In genomic region chr3:141279074-141279945, GRCh38 we compare ENCODE assay signal across 9 cellular contexts. TPM values are rescaled to one million over a fixed set of nuclear protein-coding genes. Genes with fewer than 3 reads are reported as not detected.
A peak's percentile ranks its signal among the peaks of the same experiment; 100 is the strongest.
DNase-seq lines count a peak whose midpoint lies in the region; ATAC-seq and TF ChIP-seq lines count a peak whose summit lies in the region.
"Had no signal": no experiment of that assay in that cellular context is flagged by ENCODE, and none has a peak within 500 bp of the region (broad histone marks: within the 10 kb centered on the region; RNA-seq: fewer than 3 reads in every experiment).

No MANE protein-coding gene starts in this region.

- no peak for TF ChIP-seq POLR2A in vagina (IDR thresholded peaks at IDR 0.05)

- H3K4me1 ChIP-seq in psoas muscle (peaks cover 5% of the 10 kb centered on the region), vagina (peaks cover 4% of the 10 kb centered on the region)

- TF ChIP-seq CTCF in BJ (IDR thresholded peaks at IDR 0.05; ENCODE audit: insufficient read depth, low read depth, low read length) (peak; percentile 52), GM12874 (IDR thresholded peaks at IDR 0.05; ENCODE audit: insufficient read depth, low read depth, low read length) (peak; percentile 57), foreskin fibroblast (IDR thresholded peaks at IDR 0.05; ENCODE audit: low read depth, low read length) (peak; percentile 35), psoas muscle (IDR thresholded peaks at IDR 0.05) (peak; percentile 69), vagina (IDR thresholded peaks at IDR 0.05) (no peak)

- H3K27me3 ChIP-seq in BJ (ENCODE audit: control insufficient read depth, insufficient read depth, low read length) (0 out of 2 replicates have a peak, but pooled peaks cover 2% of the 10 kb centered on the region), psoas muscle (ENCODE audit: insufficient read depth in 3 of 3, low read length in 2 of 3) (no peaks in the 10 kb centered on the region), vagina (no peaks in the 10 kb centered on the region)
- H3K27me3 ChIP-seq: SJCRH30 had no signal

- H3K27ac ChIP-seq in psoas muscle (no peak overlapping the region), vagina (no peak overlapping the region)
- H3K27ac ChIP-seq: SJCRH30 had no signal

- POLR2A ChIA-PET in BJ (lab: Charles Lee): no interaction called here

- peak; percentile 53 for ATAC-seq in HG03565 (IDR thresholded peaks at IDR 0.05; ENCODE audit: unreplicated experiment)
- peak; percentile 83 for ATAC-seq in SK-N-SH treated with all-trans-retinoic acid at 6 μM for 48 hours
- peak; percentile 65 to 90 (median 69) for ATAC-seq in psoas muscle

- DNase-seq in BJ (ENCODE audit: low read depth) (no peak), foreskin fibroblast (peak in 1 of 2 donors; percentile 30), psoas muscle (no peak), mucosa of gallbladder (ENCODE audit: low spot score) (no peak), vagina (ENCODE audit: extremely low spot score in 2 of 2) (no peak)

- no peaks in the 10 kb centered on the region for H3K36me3 ChIP-seq in BJ (ENCODE audit: control insufficient read depth, insufficient read depth, low read length)
- peaks cover 0 to 3% of the 10 kb centered on the region in 2 donors for H3K36me3 ChIP-seq in psoas muscle (ENCODE audit: insufficient read depth in 1 of 2, low read depth in 1 of 2)
- no peaks in the 10 kb centered on the region for H3K36me3 ChIP-seq in vagina
- H3K36me3 ChIP-seq: SJCRH30 had no signal

- H3K4me3 ChIP-seq in BJ (ENCODE audit: low read depth, low read length): no peak overlapping the region
- H3K4me3 ChIP-seq in foreskin fibroblast (ENCODE audit: low read depth in 1 of 2, low read length in 2 of 2): no peak overlapping the region
- no peak overlapping the region for H3K4me3 ChIP-seq in psoas muscle
- H3K4me3 ChIP-seq in vagina: no peak overlapping the region
- H3K4me3 ChIP-seq: SJCRH30 had no signal

- H3K9me3 ChIP-seq in psoas muscle (no peaks in the 10 kb centered on the region), vagina (no peaks in the 10 kb centered on the region)
- H3K9me3 ChIP-seq: SJCRH30 had no signal

- intact Hi-C loops in psoas muscle (cut with DNase I): loop anchor here (2.0 kb wide), 2 partner anchors 47 to 49 kb away; partner anchors contain the start of gene PXYLP1 (in 1 of the 2)
- intact Hi-C loops in vagina (cut with DNase I): loop anchor here (5.0 kb wide), 1 partner anchor 42 kb away; no protein-coding TSS in a partner anchor

- 37 to 67% (median 56%) methylated on average over 15 of the region's 15 CpGs for WGBS in psoas muscle, 3 donors

- CTCF ChIA-PET in BJ (lab: Yijun Ruan, JAX): interaction anchor here (0.6 to 4.3 kb wide), 5 partner anchors 12 to 47 kb away, joined by 3 to 12 read pairs (median 3); partner anchors contain the start of gene PXYLP1

TF ChIP-seq in SK-N-SH treated with all-trans-retinoic acid at 6 μM for 48 hours, 23 proteins besides CTCF, POLR2A, EP300 and RAD21:
- TF ChIP-seq ESRRG (CRISPR knock-in tag; IDR thresholded peaks at IDR 0.05) (no peak), ZNF565 (CRISPR knock-in tag; conservative IDR thresholded peaks at IDR 0.05; ENCODE audit: low read depth) (no peak), POU6F1 (CRISPR knock-in tag; IDR thresholded peaks at IDR 0.05; ENCODE audit: borderline replicate concordance, low read depth) (no peak), PATZ1 (CRISPR knock-in tag; IDR thresholded peaks at IDR 0.05; ENCODE audit: borderline replicate concordance) (no peak), TOX (CRISPR knock-in tag; IDR thresholded peaks at IDR 0.05; ENCODE audit: borderline replicate concordance) (no peak), PPARA (CRISPR knock-in tag; IDR thresholded peaks at IDR 0.05; ENCODE audit: borderline replicate concordance) (no peak), CREB5 (CRISPR knock-in tag; IDR thresholded peaks at IDR 0.05; ENCODE audit: low read depth) (no peak), ZNF70 (CRISPR knock-in tag; IDR thresholded peaks at IDR 0.05) (no peak), ZFP30 (CRISPR knock-in tag; IDR thresholded peaks at IDR 0.05) (no peak), ZNF8 (CRISPR knock-in tag; IDR thresholded peaks at IDR 0.05) (no peak), OSR1 (CRISPR knock-in tag; IDR thresholded peaks at IDR 0.05) (no peak), TCF4 (CRISPR knock-in tag; IDR thresholded peaks at IDR 0.05; ENCODE audit: borderline replicate concordance) (no peak), RARB (CRISPR knock-in tag; IDR thresholded peaks at IDR 0.05) (no peak), TSHZ2 (CRISPR knock-in tag; IDR thresholded peaks at IDR 0.05) (no peak), CSDC2 (CRISPR knock-in tag; IDR thresholded peaks at IDR 0.05) (no peak), GLIS3 (CRISPR knock-in tag; IDR thresholded peaks at IDR 0.05) (no peak), ZC3H10 (CRISPR knock-in tag; IDR thresholded peaks at IDR 0.05) (no peak)

RNA-seq across cellular contexts. Expression of gene PXYLP1, which starts 47.7 kb away (rescaled TPM):
- 7.9 and 11.2 TPM in 2 replicates for polyA plus RNA-seq in BJ (2011; rRNA removed)
- polyA minus RNA-seq in BJ (2011; rRNA and poly(A)+ RNA removed): 6.4 and 10.0 TPM in 2 replicates
- total RNA-seq in psoas muscle: 1 to 10 TPM; 1.8 to 6.8 (median 4.0) TPM
- 1 to 10 TPM in 2 of 3 donors, under 1 TPM in 1; 0.83 to 1.1 (median 1.1) TPM for polyA plus RNA-seq in psoas muscle
- total RNA-seq in mucosa of gallbladder: 14.1 TPM
- total RNA-seq in vagina: 16.7 TPM

Comparison
In these comparisons a context has a peak if more than half of its experiments do, and no peak if none do; other contexts are left out.
1. CTCF ChIP-seq: peak in BJ (single experiment), GM12874 (single experiment), foreskin fibroblast (single experiment) and psoas muscle (single experiment); none in vagina (0 of 3).
2. Peak in every context shown above with its lines, with median percentiles within 50 percentile points of each other: ATAC-seq.